Comparison of ENCODE assay signal across 10 cellular contexts in the genomic region with DNA sequence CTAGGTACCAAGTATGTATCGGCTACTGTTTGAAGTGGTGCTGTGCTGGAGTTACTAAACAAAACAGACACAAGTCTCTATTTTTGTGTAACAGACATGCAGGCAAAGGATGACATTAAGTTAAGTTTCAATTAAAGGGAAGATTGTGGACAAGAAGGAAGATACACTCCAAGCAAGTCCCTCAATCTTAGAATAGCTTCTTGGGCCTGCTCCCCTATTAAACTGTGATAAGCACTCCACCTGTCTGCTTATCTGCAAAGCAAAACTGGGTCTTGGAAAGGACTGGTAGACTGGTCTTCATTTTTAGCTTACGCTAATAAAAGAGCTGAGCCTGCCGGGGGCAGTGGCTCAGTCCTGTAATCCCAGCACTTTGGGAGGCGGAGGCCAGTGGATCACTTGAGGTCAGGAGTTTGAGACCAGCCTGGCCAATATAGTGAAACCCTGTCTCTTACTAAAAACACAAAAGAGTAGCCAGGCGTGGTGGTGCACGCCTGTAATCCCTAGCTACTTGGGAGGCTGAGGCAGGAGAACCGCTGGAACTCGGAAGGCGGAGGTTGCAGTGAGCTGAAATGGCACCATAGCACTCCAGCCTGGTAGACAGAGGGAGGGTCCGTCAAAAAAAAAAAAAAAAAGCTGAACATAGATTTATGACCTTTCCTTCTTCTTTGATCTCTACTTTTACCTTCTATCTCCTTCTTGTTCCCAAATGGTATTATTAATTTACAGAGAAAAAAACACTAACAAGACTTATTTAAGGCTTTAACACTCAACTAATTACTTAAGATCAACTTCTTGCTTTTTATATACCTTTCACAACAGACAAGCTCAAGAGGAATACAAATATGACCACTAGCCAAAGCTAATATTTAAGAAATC. TPM values are rescaled to one million over a fixed set of nuclear protein-coding genes. Genes with fewer than 3 reads are reported as not detected.
DNase-seq lines count a peak whose midpoint lies in the region; ATAC-seq, FAIRE-seq and TF ChIP-seq lines count a peak whose summit lies in the region.
"Had no signal": no experiment of that assay in that cellular context is flagged by ENCODE, and none has a peak within 500 bp of the region (broad histone marks: within the 10 kb centered on the region; RNA-seq: fewer than 3 reads in every experiment).

No MANE protein-coding gene starts in this region.

- TF ChIP-seq EP300 in K562 (IDR thresholded peaks at IDR 0.05; ENCODE audit: low read length): no peak

- TF ChIP-seq RAD21 in K562 (CRISPR knock-in tag; conservative IDR thresholded peaks at IDR 0.05 in 1 of 2, IDR thresholded peaks at IDR 0.05 in 1 of 2): no peak

- peaks cover 0 to 4% (median 0%) of the 10 kb centered on the region in 9 donors for H3K9me3 Mint-ChIP-seq in naive thymus-derived CD8-positive, alpha-beta T cell

- H2AFZ ChIP-seq in K562 (ENCODE audit: low read depth, low read length): no peak overlapping the region

- intact Hi-C loops in K562 (cut with micrococcal nuclease): no loop called here

- no peaks in the 10 kb centered on the region for H3K27me3 Mint-ChIP-seq in naive thymus-derived CD8-positive, alpha-beta T cell

- in situ Hi-C loops in K562 (cut with MboI): no loop called here

- H3K27ac ChIP-seq in AG04450 (ENCODE audit: low read depth, low read length): no peak overlapping the region
- peak overlapping the region; percentile 96; the same call in 1 of the 3 replicates for H3K27ac ChIP-seq in K562 (ENCODE audit: extremely low read depth, low read depth, low read length)

- DNase-seq in AG04450 (ENCODE audit: low read depth, low spot score) (no peak), HEK293T (ENCODE audit: extremely low spot score) (no peak), K562 (ENCODE audit: extremely low read depth in 1 of 4, low spot score in 3 of 4) (peak in 1 of 4 experiments; percentile 30), NCI-H1105 (lab: John Stamatoyannopoulos, UW) (no peak), DMS114 treated with DMSO at 0.1 percent for 48 hours (lab: John Stamatoyannopoulos, UW; ENCODE audit: unreplicated experiment) (no peak), middle frontal gyrus (ENCODE audit: extremely low spot score, low spot score) (no peak)
- DNase-seq in naive thymus-derived CD8-positive, alpha-beta T cell: no peak
- no peak for DNase-seq in stimulated activated CD4-positive, alpha-beta T cell treated with anti-CD3 and anti-CD28 coated beads, Interleukin-15, amount 100 ng/mL, for 24 hours
- DNase-seq: NCI-H2171 treated with DMSO at 0.1 percent for 48 hours had no signal

- H3K79me2 ChIP-seq in K562 (ENCODE audit: control insufficient read depth, insufficient read depth, low read length): peaks cover 84% of the 10 kb centered on the region

- POLR2A ChIA-PET in AG04450 (lab: Yijun Ruan, JAX) (interaction anchor here (0.5 to 1.4 kb wide), 5 partner anchors 11 to 96 kb away, joined by 3 to 10 read pairs (median 3); no protein-coding TSS in a partner anchor), HEK293T (lab: Yijun Ruan, JAX) (interaction anchor here (0.9 to 2.7 kb wide), 6 partner anchors 10 to 68 kb away, joined by 3 to 12 read pairs (median 3); a partner anchor contains a TSS), K562 (lab: Yijun Ruan, JAX) (interaction anchor here (0.9 to 2.5 kb wide), 6 partner anchors 10 to 17 kb away, joined by 3 to 15 read pairs (median 7); no protein-coding TSS in a partner anchor)
- POLR2A ChIA-PET in naive thymus-derived CD8-positive, alpha-beta T cell (lab: Charles Lee): interaction anchor here (0.6 to 3.8 kb wide), 7 partner anchors 11 to 450 kb away, joined by 3 to 35 read pairs (median 4); no protein-coding TSS in a partner anchor

- 0 out of 2 replicates have a peak overlapping the region, but pooled peaks have one; percentile 92 for H3K4me2 ChIP-seq in K562 (ENCODE audit: insufficient read depth, low read length)

- H3K27me3 ChIP-seq in AG04450 (ENCODE audit: control insufficient read depth, insufficient read depth, low read length): no peaks in the 10 kb centered on the region
- no peaks in the 10 kb centered on the region for H3K27me3 ChIP-seq in K562 (ENCODE audit: control insufficient read depth in 2 of 2, insufficient read depth in 2 of 2, low read length in 2 of 2)

- no peak for ATAC-seq in K562
- ATAC-seq in naive thymus-derived CD8-positive, alpha-beta T cell: no peak

- H3K4me1 Mint-ChIP-seq in naive thymus-derived CD8-positive, alpha-beta T cell: peaks cover 41 to 80% (median 68%) of the 10 kb centered on the region in 4 donors

- peaks cover 5 to 19% of the 10 kb centered on the region in 2 experiments; a peak in 4 of 5 replicates for H3K4me1 ChIP-seq in K562 (replicated peaks in 1 of 2; ENCODE audit: control insufficient read depth in 2 of 2, insufficient read depth in 2 of 2, low read length in 2 of 2)

- no peak for FAIRE-seq in K562 (lab: Jason Lieb, UNC)
- FAIRE-seq: endometrium had no signal

- WGBS in K562 (ENCODE audit: insufficient coverage, low coverage, missing lambda C conversion rate): 80% methylated on average over 10 of the region's 10 CpGs

- H3K27ac Mint-ChIP-seq in naive thymus-derived CD8-positive, alpha-beta T cell: peak overlapping the region; percentile 79 to 100 (median 87)

- BruUV-seq in K562 (replicated peaks; lab: Mats Ljungman, UMichigan): no TSS peak

- no peak for TF ChIP-seq POLR2A in K562 (conservative IDR thresholded peaks at IDR 0.05)

- H3K4me3 ChIP-seq in AG04450 (ENCODE audit: low read depth, low read length) (0 out of 2 replicates have a peak overlapping the region, but pooled peaks have one; percentile 3), K562 (no peak overlapping the region)

- peaks cover 2% of the 10 kb centered on the region; the same call in 1 of the 2 replicates for H3K9me3 ChIP-seq in AG04450 (ENCODE audit: control insufficient read depth, insufficient read depth, low read length)
- no peaks in the 10 kb centered on the region for H3K9me3 ChIP-seq in K562 (replicated peaks; ENCODE audit: control insufficient read depth, insufficient read depth, low read depth, low read length)

- CTCF ChIA-PET in AG04450 (lab: Charles Lee): interaction anchor here (0.6 to 0.8 kb wide), 2 partner anchors 10 to 170 kb away, joined by 3 read pairs; no protein-coding TSS in a partner anchor
- CTCF ChIA-PET in HEK293T (lab: Yijun Ruan, JAX): interaction anchor here (0.7 to 1.4 kb wide), 3 partner anchors 11 to 70 kb away, joined by 3 to 4 read pairs (median 3); no protein-coding TSS in a partner anchor
- CTCF ChIA-PET in K562 (lab: Yijun Ruan, JAX; ENCODE audit: low intra/inter-chr PET ratio): no interaction called here

- no peaks in the 10 kb centered on the region; the same call in 1 of the 2 replicates for H4K20me1 ChIP-seq in K562 (replicated peaks; ENCODE audit: control insufficient read depth, insufficient read depth, low read length)

- peak overlapping the region; percentile 27 to 100 (median 94) for H3K4me3 Mint-ChIP-seq in naive thymus-derived CD8-positive, alpha-beta T cell

- peaks cover 20 to 84% (median 35%) of the 10 kb centered on the region in 3 donors for H3K36me3 Mint-ChIP-seq in naive thymus-derived CD8-positive, alpha-beta T cell

- H3K9me1 ChIP-seq in K562 (ENCODE audit: control insufficient read depth, insufficient read depth, low read length): no peaks in the 10 kb centered on the region

- peaks cover 73% of the 10 kb centered on the region for H3K36me3 ChIP-seq in K562 (ENCODE audit: control insufficient read depth, insufficient read depth, low read length)

- H3K9ac ChIP-seq in K562 (ENCODE audit: insufficient read depth in 1 of 2, low read depth in 2 of 2, low read length in 2 of 2): peak overlapping the region in 1 of 2 experiments; percentile 99; a peak in 1 of 4 replicates

- TF ChIP-seq CTCF in AG04450 (IDR thresholded peaks at IDR 0.05; ENCODE audit: low read depth, low read length) (no peak), K562 (IDR thresholded peaks at IDR 0.05 in 2 of 3, conservative IDR thresholded peaks at IDR 0.05 in 1 of 3; ENCODE audit: insufficient read depth in 2 of 3, low read depth in 1 of 3, low read length in 3 of 3) (no peak)

RNA-seq across cellular contexts. Expression of a gene that starts 4.1 kb away (rescaled TPM):
- polyA plus RNA-seq in AG04450 (2011; rRNA removed): 348 and 426 TPM in 2 replicates
- 503 and 507 TPM in 2 replicates for polyA minus RNA-seq in AG04450 (2011; rRNA and poly(A)+ RNA removed)
- 606 and 912 TPM in 2 replicates for total RNA-seq in K562 (2011; cell fraction: chromatin; rRNA removed; ENCODE audit: low replicate concordance)
- 357 and 403 TPM in 2 replicates for total RNA-seq in K562 (2011; cell fraction: nucleolus; rRNA removed)
- total RNA-seq in K562 (2011; cell fraction: nucleoplasm; rRNA removed): 494 and 663 TPM in 2 replicates
- total RNA-seq in K562 (2014; rRNA removed): 330 and 355 TPM in 2 replicates
- 165 and 171 TPM in 2 replicates for total RNA-seq in K562 (2014; rRNA removed; fragmentation: Illumina TruSeq; extraction: Trizol)
- 182 and 189 TPM in 2 replicates for total RNA-seq in K562 (2015; rRNA removed; fragmentation: Illumina TruSeq; extraction: Trizol)
- 216 and 224 TPM in 2 replicates for total RNA-seq in K562 (2021)
- 421 and 553 TPM in 2 replicates for polyA plus RNA-seq in K562 (2011; rRNA removed)
- polyA plus RNA-seq in K562 (2011; cell fraction: cytosol; rRNA removed): 303 and 320 TPM in 2 replicates
- 1,663 and 2,084 TPM in 2 replicates for polyA plus RNA-seq in K562 (2011; cell fraction: nucleus; rRNA removed)
- polyA plus RNA-seq in K562 (2012): 105 and 137 TPM in 2 replicates
- polyA plus RNA-seq in K562 (2014; fragmentation: Illumina TruSeq; extraction: Trizol): 160 and 185 TPM in 2 replicates
- polyA plus RNA-seq in K562 (2014; fragmentation: Nextera tagmentation; extraction: Ambion mirVana): 10 to 100 TPM; 17.6 to 66.9 TPM
- 252 and 270 TPM in 2 replicates for polyA plus RNA-seq in K562 (2014; rRNA removed)
- polyA minus RNA-seq in K562 (2011; rRNA and poly(A)+ RNA removed): 387 and 408 TPM in 2 replicates
- 127 and 132 TPM in 2 replicates for polyA minus RNA-seq in K562 (2011; cell fraction: cytosol; rRNA and poly(A)+ RNA removed)
- polyA minus RNA-seq in K562 (2011; cell fraction: nucleus; rRNA and poly(A)+ RNA removed): 457 and 507 TPM in 2 replicates
- total RNA-seq in naive thymus-derived CD8-positive, alpha-beta T cell: 1,000 to 10,000 TPM; 1,031 to 1,044 TPM
- polyA plus RNA-seq in naive thymus-derived CD8-positive, alpha-beta T cell: 10 to 100 TPM; 27.3 to 38.7 (median 28.2) TPM

RNA-seq across cellular contexts. Expression of a gene that starts 34.1 kb away (rescaled TPM):
- polyA plus RNA-seq in AG04450 (2011; rRNA removed): 223 and 278 TPM in 2 replicates
- polyA minus RNA-seq in AG04450 (2011; rRNA and poly(A)+ RNA removed): 85.4 and 95.8 TPM in 2 replicates
- 28.0 and 28.7 TPM in 2 replicates for total RNA-seq in K562 (2011; cell fraction: chromatin; rRNA removed; ENCODE audit: low replicate concordance)
- 33.2 and 33.5 TPM in 2 replicates for total RNA-seq in K562 (2011; cell fraction: nucleolus; rRNA removed)
- total RNA-seq in K562 (2011; cell fraction: nucleoplasm; rRNA removed): 37.2 and 51.0 TPM in 2 replicates
- total RNA-seq in K562 (2014; rRNA removed): 8.8 and 10.9 TPM in 2 replicates
- total RNA-seq in K562 (2014; rRNA removed; fragmentation: Illumina TruSeq; extraction: Trizol): 9.6 and 10.8 TPM in 2 replicates
- total RNA-seq in K562 (2015; rRNA removed; fragmentation: Illumina TruSeq; extraction: Trizol): 7.1 and 7.4 TPM in 2 replicates
- 10.6 and 12.2 TPM in 2 replicates for total RNA-seq in K562 (2021)
- 44.8 and 49.1 TPM in 2 replicates for polyA plus RNA-seq in K562 (2011; rRNA removed)
- polyA plus RNA-seq in K562 (2011; cell fraction: cytosol; rRNA removed): 32.6 and 47.4 TPM in 2 replicates
- polyA plus RNA-seq in K562 (2011; cell fraction: nucleus; rRNA removed): 8.3 and 16.8 TPM in 2 replicates
- polyA plus RNA-seq in K562 (2012): 11.4 and 20.4 TPM in 2 replicates
- 18.7 and 23.6 TPM in 2 replicates for polyA plus RNA-seq in K562 (2014; fragmentation: Illumina TruSeq; extraction: Trizol)
- 1 to 10 TPM; 7.6 to 8.5 TPM for polyA plus RNA-seq in K562 (2014; fragmentation: Nextera tagmentation; extraction: Ambion mirVana)
- polyA plus RNA-seq in K562 (2014; rRNA removed): 13.7 and 19.7 TPM in 2 replicates
- polyA minus RNA-seq in K562 (2011; rRNA and poly(A)+ RNA removed): 21.7 and 25.7 TPM in 2 replicates
- polyA minus RNA-seq in K562 (2011; cell fraction: cytosol; rRNA and poly(A)+ RNA removed): 8.5 and 11.5 TPM in 2 replicates
- 4.0 and 8.4 TPM in 2 replicates for polyA minus RNA-seq in K562 (2011; cell fraction: nucleus; rRNA and poly(A)+ RNA removed)
- not detected for total RNA-seq in naive thymus-derived CD8-positive, alpha-beta T cell
- polyA plus RNA-seq in naive thymus-derived CD8-positive, alpha-beta T cell: under 1 TPM in 2 of 3 donors, not detected in 1; 0.11 to 0.28 TPM

RNA-seq across cellular contexts. Expression of a gene that starts 47.0 kb away (rescaled TPM):
- polyA plus RNA-seq in AG04450 (2011; rRNA removed): not detected in 2 replicates
- not detected in 2 replicates for polyA minus RNA-seq in AG04450 (2011; rRNA and poly(A)+ RNA removed)
- 0.23 TPM in 1 of 2 replicates, not detected in the other for total RNA-seq in K562 (2011; cell fraction: chromatin; rRNA removed; ENCODE audit: low replicate concordance)
- total RNA-seq in K562 (2011; cell fraction: nucleolus; rRNA removed): 0.26 and 0.33 TPM in 2 replicates
- not detected in 2 replicates for total RNA-seq in K562 (2011; cell fraction: nucleoplasm; rRNA removed)
- total RNA-seq in K562 (2014; rRNA removed): 0.09 and 0.41 TPM in 2 replicates
- not detected in 2 replicates for total RNA-seq in K562 (2014; rRNA removed; fragmentation: Illumina TruSeq; extraction: Trizol)
- not detected in 2 replicates for total RNA-seq in K562 (2015; rRNA removed; fragmentation: Illumina TruSeq; extraction: Trizol)
- total RNA-seq in K562 (2021): 0.13 and 0.55 TPM in 2 replicates
- 0.07 and 0.18 TPM in 2 replicates for polyA plus RNA-seq in K562 (2011; rRNA removed)
- polyA plus RNA-seq in K562 (2011; cell fraction: cytosol; rRNA removed): 0.13 and 0.24 TPM in 2 replicates
- 0.10 TPM in 2 replicates for polyA plus RNA-seq in K562 (2011; cell fraction: nucleus; rRNA removed)
- polyA plus RNA-seq in K562 (2012): 0.07 and 0.15 TPM in 2 replicates
- polyA plus RNA-seq in K562 (2014; fragmentation: Illumina TruSeq; extraction: Trizol): 0.07 and 0.28 TPM in 2 replicates
- polyA plus RNA-seq in K562 (2014; fragmentation: Nextera tagmentation; extraction: Ambion mirVana): not detected
- polyA plus RNA-seq in K562 (2014; rRNA removed): 0.20 and 0.27 TPM in 2 replicates
- polyA minus RNA-seq in K562 (2011; rRNA and poly(A)+ RNA removed): 0.09 TPM in 1 of 2 replicates, not detected in the other
- polyA minus RNA-seq in K562 (2011; cell fraction: cytosol; rRNA and poly(A)+ RNA removed): 0.38 TPM in 1 of 2 replicates, not detected in the other
- 0.22 TPM in 1 of 2 replicates, not detected in the other for polyA minus RNA-seq in K562 (2011; cell fraction: nucleus; rRNA and poly(A)+ RNA removed)
- total RNA-seq in naive thymus-derived CD8-positive, alpha-beta T cell: not detected
- not detected for polyA plus RNA-seq in naive thymus-derived CD8-positive, alpha-beta T cell

Comparison
In these comparisons a context has a peak if more than half of its experiments do, and no peak if none do; other contexts are left out.
1. RNA of a gene that starts 34.1 kb away (polyA plus RNA-seq): 223 to 278 TPM in AG04450 and 7.6 to 49.1 TPM in K562; 0.11 to 0.28 TPM in naive thymus-derived CD8-positive, alpha-beta T cell; every median in the first group is over 4 times any median in the second.